ENCODE assay signal across 1 cellular context in genomic region chr2:75481041-75481836, GRCh38.
A peak's percentile ranks its signal among the peaks of the same experiment; 100 is the strongest.
TF ChIP-seq lines count a peak whose summit lies in the region.

No MANE protein-coding gene starts in this region.

TF ChIP-seq in HepG2, 621 proteins besides CTCF, POLR2A, EP300 and RAD21 (continued from another document and continues in another):
- TF ChIP-seq, protein P1, sequence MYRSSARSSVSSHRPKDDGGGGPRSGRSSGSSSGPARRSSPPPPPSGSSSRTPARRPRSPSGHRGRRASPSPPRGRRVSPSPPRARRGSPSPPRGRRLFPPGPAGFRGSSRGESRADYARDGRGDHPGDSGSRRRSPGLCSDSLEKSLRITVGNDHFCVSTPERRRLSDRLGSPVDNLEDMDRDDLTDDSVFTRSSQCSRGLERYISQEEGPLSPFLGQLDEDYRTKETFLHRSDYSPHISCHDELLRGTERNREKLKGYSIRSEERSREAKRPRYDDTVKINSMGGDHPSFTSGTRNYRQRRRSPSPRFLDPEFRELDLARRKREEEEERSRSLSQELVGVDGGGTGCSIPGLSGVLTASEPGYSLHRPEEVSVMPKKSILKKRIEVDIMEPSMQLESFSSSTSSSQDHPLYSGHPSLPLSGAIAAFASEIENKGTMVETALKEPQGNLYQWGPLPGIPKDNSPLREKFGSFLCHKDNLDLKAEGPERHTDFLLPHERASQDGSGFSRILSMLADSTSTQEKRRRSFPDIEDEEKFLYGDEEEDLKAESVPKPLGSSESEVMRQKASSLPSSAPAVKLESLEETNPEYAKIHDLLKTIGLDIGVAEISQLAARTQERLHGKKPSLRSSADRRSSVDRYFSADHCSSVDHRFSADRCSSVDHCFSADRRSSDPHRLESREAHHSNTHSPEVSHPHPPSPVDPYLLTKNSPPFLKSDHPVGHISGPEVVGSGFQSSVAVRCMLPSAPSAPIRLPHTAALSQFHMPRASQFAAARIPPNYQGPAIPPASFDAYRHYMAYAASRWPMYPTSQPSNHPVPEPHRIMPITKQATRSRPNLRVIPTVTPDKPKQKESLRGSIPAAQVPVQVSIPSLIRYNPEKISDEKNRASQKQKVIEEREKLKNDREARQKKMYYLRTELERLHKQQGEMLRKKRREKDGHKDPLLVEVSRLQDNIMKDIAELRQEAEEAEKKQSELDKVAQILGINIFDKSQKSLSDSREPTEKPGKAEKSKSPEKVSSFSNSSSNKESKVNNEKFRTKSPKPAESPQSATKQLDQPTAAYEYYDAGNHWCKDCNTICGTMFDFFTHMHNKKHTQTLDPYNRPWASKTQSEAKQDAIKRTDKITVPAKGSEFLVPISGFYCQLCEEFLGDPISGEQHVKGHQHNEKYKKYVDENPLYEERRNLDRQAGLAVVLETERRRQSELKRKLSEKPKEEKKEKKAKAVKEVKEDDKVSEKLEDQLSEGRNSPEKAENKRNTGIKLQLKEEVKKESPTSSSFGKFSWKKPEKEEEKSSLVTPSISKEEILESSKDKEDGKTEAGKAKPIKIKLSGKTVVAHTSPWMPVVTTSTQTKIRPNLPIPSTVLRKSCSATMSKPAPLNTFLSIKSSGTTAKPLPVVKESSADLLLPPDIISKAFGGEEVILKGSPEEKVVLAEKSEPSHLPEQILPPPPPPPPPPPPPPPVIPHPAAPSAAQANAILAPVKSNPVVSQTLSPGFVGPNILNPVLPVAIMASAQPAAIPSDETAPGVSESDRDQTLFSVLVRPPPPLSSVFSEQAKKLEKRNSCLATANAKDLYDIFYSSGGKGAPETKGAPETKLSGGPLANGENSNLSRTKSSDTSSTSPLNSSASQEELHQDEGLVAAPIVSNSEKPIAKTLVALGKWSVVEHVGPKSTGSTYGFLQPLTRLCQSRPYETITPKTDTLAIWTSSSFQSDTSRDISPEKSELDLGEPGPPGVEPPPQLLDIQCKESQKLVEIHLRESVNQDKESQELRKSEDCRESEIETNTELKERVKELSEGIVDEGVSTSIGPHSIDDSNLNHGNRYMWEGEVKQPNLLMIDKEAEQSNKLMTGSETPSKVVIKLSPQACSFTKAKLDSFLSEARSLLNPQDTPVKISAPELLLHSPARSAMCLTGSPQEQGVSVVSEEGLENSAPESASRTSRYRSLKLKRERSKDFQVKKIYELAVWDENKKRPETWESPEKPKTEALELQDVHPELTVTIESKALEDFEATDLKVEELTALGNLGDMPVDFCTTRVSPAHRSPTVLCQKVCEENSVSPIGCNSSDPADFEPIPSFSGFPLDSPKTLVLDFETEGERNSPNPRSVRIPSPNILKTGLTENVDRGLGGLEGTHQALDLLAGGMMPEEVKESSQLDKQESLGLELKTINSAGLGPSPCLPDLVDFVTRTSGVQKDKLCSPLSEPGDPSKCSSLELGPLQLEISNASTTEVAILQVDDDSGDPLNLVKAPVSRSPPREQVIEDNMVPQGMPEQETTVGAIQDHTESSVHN (CRISPR knock-in tag; IDR thresholded peaks at IDR 0.05) = no peak
- TF ChIP-seq JUNB (CRISPR knock-in tag; IDR thresholded peaks at IDR 0.05; ENCODE audit: borderline replicate concordance) (peak; percentile 78; the same call in 1 of the 2 replicates), ESRRA (CRISPR knock-in tag; IDR thresholded peaks at IDR 0.05; ENCODE audit: low read depth) (0 out of 2 replicates have a peak, but pooled peaks have one; percentile 59), YEATS2 (CRISPR knock-in tag; IDR thresholded peaks at IDR 0.05; ENCODE audit: borderline replicate concordance) (peak; percentile 78; the same call in 1 of the 2 replicates), AHR (CRISPR knock-in tag; IDR thresholded peaks at IDR 0.05) (no peak), KLF15 (CRISPR knock-in tag; IDR thresholded peaks at IDR 0.05; ENCODE audit: borderline replicate concordance) (no peak; the same call in 1 of the 2 replicates), TBX2 (CRISPR knock-in tag; IDR thresholded peaks at IDR 0.05; ENCODE audit: borderline replicate concordance) (peak; percentile 99), GZF1 (CRISPR knock-in tag; IDR thresholded peaks at IDR 0.05) (0 out of 2 replicates have a peak, but pooled peaks have one; percentile 43), NPAS2 (CRISPR knock-in tag; IDR thresholded peaks at IDR 0.05; ENCODE audit: borderline replicate concordance) (no peak), HNF4G (IDR thresholded peaks at IDR 0.05; ENCODE audit: borderline replicate concordance, low read depth, low read length) (no peak; the same call in 1 of the 2 replicates), HNF4G (CRISPR knock-in tag; IDR thresholded peaks at IDR 0.05; ENCODE audit: borderline replicate concordance, low read depth) (no peak; the same call in 1 of the 2 replicates), SOX13 (IDR thresholded peaks at IDR 0.05) (peak; percentile 91), SOX13 (CRISPR knock-in tag; conservative IDR thresholded peaks at IDR 0.05 in 1 of 2, IDR thresholded peaks at IDR 0.05 in 1 of 2) (peak in 1 of 2 experiments; percentile 94; a peak in 2 of 4 replicates), AGO2 (optimal IDR thresholded peaks at IDR 0.05; ENCODE audit: low read depth, low read length) (no peak), NR3C1 (CRISPR knock-in tag; IDR thresholded peaks at IDR 0.05) (no peak), ZBTB1 (CRISPR knock-in tag; IDR thresholded peaks at IDR 0.05; ENCODE audit: borderline replicate concordance) (no peak), RFX1 (IDR thresholded peaks at IDR 0.05) (no peak), ZNF160 (CRISPR knock-in tag; IDR thresholded peaks at IDR 0.05) (0 out of 2 replicates have a peak, but pooled peaks have one; percentile 54), HMG20A (CRISPR knock-in tag; IDR thresholded peaks at IDR 0.05; ENCODE audit: borderline replicate concordance) (peak; percentile 88; the same call in 1 of the 2 replicates), SMARCE1 (IDR thresholded peaks at IDR 0.05; ENCODE audit: borderline replicate concordance) (no peak), ETS1 (CRISPR knock-in tag; IDR thresholded peaks at IDR 0.05) (no peak), SNAI1 (CRISPR knock-in tag; IDR thresholded peaks at IDR 0.05; ENCODE audit: borderline replicate concordance) (peak; percentile 85), ZKSCAN1 (IDR thresholded peaks at IDR 0.05; ENCODE audit: low read length) (no peak), BCLAF1 (IDR thresholded peaks at IDR 0.05) (no peak), SNAPC2 (CRISPR knock-in tag; IDR thresholded peaks at IDR 0.05) (peak; percentile 76; the same call in 1 of the 2 replicates), HOXA9 (CRISPR knock-in tag; IDR thresholded peaks at IDR 0.05; ENCODE audit: borderline replicate concordance) (no peak; the same call in 1 of the 2 replicates), ZNF138 (CRISPR knock-in tag; IDR thresholded peaks at IDR 0.05; ENCODE audit: low read depth) (no peak), KDM1A (CRISPR knock-in tag; IDR thresholded peaks at IDR 0.05) (no peak), RBAK (CRISPR knock-in tag; IDR thresholded peaks at IDR 0.05) (peak; percentile 78; the same call in 1 of the 2 replicates), ZNF543 (CRISPR knock-in tag; IDR thresholded peaks at IDR 0.05) (0 out of 2 replicates have a peak, but pooled peaks have one; percentile 38), E2F2 (CRISPR knock-in tag; IDR thresholded peaks at IDR 0.05; ENCODE audit: borderline replicate concordance) (no peak), ZFP36 (IDR thresholded peaks at IDR 0.05; ENCODE audit: borderline replicate concordance, low read depth, low read length, partially characterized antibody) (no peak), SMAD1 (CRISPR knock-in tag; IDR thresholded peaks at IDR 0.05; ENCODE audit: borderline replicate concordance, low read depth) (no peak), NFIC (IDR thresholded peaks at IDR 0.05; ENCODE audit: low read length) (peak; percentile 98), ARID2 (CRISPR knock-in tag; IDR thresholded peaks at IDR 0.05; ENCODE audit: borderline replicate concordance) (peak; percentile 45; the same call in 1 of the 2 replicates), ZNF274 (CRISPR knock-in tag; IDR thresholded peaks at IDR 0.05) (no peak), DRAP1 (CRISPR knock-in tag; IDR thresholded peaks at IDR 0.05) (peak; percentile 54; the same call in 1 of the 2 replicates), MIER2 (CRISPR knock-in tag; IDR thresholded peaks at IDR 0.05) (no peak), ZIK1 (CRISPR knock-in tag; IDR thresholded peaks at IDR 0.05; ENCODE audit: borderline replicate concordance, low read depth) (no peak), ZNF598 (CRISPR knock-in tag; IDR thresholded peaks at IDR 0.05; ENCODE audit: borderline replicate concordance) (no peak), SMAD9 (CRISPR knock-in tag; IDR thresholded peaks at IDR 0.05) (no peak), HOXA3 (CRISPR knock-in tag; IDR thresholded peaks at IDR 0.05) (peak; percentile 61; the same call in 1 of the 2 replicates)
- TF ChIP-seq, protein P2, sequence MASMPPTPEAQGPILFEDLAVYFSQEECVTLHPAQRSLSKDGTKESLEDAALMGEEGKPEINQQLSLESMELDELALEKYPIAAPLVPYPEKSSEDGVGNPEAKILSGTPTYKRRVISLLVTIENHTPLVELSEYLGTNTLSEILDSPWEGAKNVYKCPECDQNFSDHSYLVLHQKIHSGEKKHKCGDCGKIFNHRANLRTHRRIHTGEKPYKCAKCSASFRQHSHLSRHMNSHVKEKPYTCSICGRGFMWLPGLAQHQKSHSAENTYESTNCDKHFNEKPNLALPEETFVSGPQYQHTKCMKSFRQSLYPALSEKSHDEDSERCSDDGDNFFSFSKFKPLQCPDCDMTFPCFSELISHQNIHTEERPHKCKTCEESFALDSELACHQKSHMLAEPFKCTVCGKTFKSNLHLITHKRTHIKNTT (CRISPR knock-in tag; IDR thresholded peaks at IDR 0.05) = no peak
- TF ChIP-seq, protein P3, sequence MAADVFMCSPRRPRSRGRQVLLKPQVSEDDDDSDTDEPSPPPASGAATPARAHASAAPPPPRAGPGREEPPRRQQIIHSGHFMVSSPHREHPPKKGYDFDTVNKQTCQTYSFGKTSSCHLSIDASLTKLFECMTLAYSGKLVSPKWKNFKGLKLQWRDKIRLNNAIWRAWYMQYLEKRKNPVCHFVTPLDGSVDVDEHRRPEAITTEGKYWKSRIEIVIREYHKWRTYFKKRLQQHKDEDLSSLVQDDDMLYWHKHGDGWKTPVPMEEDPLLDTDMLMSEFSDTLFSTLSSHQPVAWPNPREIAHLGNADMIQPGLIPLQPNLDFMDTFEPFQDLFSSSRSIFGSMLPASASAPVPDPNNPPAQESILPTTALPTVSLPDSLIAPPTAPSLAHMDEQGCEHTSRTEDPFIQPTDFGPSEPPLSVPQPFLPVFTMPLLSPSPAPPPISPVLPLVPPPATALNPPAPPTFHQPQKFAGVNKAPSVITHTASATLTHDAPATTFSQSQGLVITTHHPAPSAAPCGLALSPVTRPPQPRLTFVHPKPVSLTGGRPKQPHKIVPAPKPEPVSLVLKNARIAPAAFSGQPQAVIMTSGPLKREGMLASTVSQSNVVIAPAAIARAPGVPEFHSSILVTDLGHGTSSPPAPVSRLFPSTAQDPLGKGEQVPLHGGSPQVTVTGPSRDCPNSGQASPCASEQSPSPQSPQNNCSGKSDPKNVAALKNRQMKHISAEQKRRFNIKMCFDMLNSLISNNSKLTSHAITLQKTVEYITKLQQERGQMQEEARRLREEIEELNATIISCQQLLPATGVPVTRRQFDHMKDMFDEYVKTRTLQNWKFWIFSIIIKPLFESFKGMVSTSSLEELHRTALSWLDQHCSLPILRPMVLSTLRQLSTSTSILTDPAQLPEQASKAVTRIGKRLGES (CRISPR knock-in tag; IDR thresholded peaks at IDR 0.05; ENCODE audit: borderline replicate concordance) = no peak
- TF ChIP-seq, protein P4, sequence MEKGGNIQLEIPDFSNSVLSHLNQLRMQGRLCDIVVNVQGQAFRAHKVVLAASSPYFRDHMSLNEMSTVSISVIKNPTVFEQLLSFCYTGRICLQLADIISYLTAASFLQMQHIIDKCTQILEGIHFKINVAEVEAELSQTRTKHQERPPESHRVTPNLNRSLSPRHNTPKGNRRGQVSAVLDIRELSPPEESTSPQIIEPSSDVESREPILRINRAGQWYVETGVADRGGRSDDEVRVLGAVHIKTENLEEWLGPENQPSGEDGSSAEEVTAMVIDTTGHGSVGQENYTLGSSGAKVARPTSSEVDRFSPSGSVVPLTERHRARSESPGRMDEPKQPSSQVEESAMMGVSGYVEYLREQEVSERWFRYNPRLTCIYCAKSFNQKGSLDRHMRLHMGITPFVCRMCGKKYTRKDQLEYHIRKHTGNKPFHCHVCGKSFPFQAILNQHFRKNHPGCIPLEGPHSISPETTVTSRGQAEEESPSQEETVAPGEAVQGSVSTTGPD (CRISPR knock-in tag; IDR thresholded peaks at IDR 0.05) = peak; percentile 93
